In genomic region chr13:99269627-99270252, GRCh38 we compare ENCODE assay signal across 7 cellular contexts. TPM values are rescaled to one million over a fixed set of nuclear protein-coding genes. Genes with fewer than 3 reads are reported as not detected.
DNase-seq lines count a peak whose midpoint lies in the region; ATAC-seq and FAIRE-seq lines count a peak whose summit lies in the region.

No MANE protein-coding gene starts in this region.

- H3K4me1 Mint-ChIP-seq in naive thymus-derived CD8-positive, alpha-beta T cell, result peaks cover 37 to 65% (median 64%) of the 10 kb centered on the region in 4 donors

- no peaks in the 10 kb centered on the region for H3K4me1 ChIP-seq in SJSA1 (replicated peaks)

- no peak overlapping the region for H3K27ac ChIP-seq in SJSA1

- ATAC-seq in GM19395 (IDR thresholded peaks at IDR 0.05; ENCODE audit: unreplicated experiment), result peak; percentile 62
- peak; percentile 83 for ATAC-seq in HG03460 (IDR thresholded peaks at IDR 0.05; ENCODE audit: unreplicated experiment)
- peak; percentile 58 to 78 for ATAC-seq in naive thymus-derived CD8-positive, alpha-beta T cell

- POLR2A ChIA-PET in naive thymus-derived CD8-positive, alpha-beta T cell (lab: Charles Lee), result interaction anchor here (0.5 to 9.0 kb wide), 18 partner anchors 12 to 170 kb away, joined by 3 to 131 read pairs (median 4); partner anchors contain the start of gene UBAC2

- peaks cover 8% of the 10 kb centered on the region; the same call in 1 of the 2 replicates for H3K36me3 ChIP-seq in SJSA1
- peaks cover 4% of the 10 kb centered on the region for H3K36me3 ChIP-seq in MG63

- H3K4me3 Mint-ChIP-seq in naive thymus-derived CD8-positive, alpha-beta T cell, result no peak overlapping the region

- no peaks in the 10 kb centered on the region for H3K27me3 Mint-ChIP-seq in naive thymus-derived CD8-positive, alpha-beta T cell

- H3K27ac Mint-ChIP-seq in naive thymus-derived CD8-positive, alpha-beta T cell, result peak overlapping the region; percentile 9 to 97 (median 78)

- H3K4me3 ChIP-seq in SJSA1, result no peak overlapping the region
- H3K4me3 ChIP-seq in MG63, result no peak overlapping the region

- H3K9me3 Mint-ChIP-seq in naive thymus-derived CD8-positive, alpha-beta T cell, result peaks cover 0 to 6% (median 0%) of the 10 kb centered on the region in 9 donors

- DNase-seq in EL (peak; percentile 48), SJSA1 (ENCODE audit: low read depth in 1 of 2, low spot score in 2 of 2) (peak; percentile 78 to 91), MG63 (no peak)
- DNase-seq in naive thymus-derived CD8-positive, alpha-beta T cell, result peak in 4 of 10 donors; percentile 45 to 67 (median 56)

- H3K27me3 ChIP-seq in SJSA1 (replicated peaks) (no peaks in the 10 kb centered on the region), MG63 (no peaks in the 10 kb centered on the region)

- FAIRE-seq in endometrium (lab: Jason Lieb, UNC), result peak; percentile 81

- H3K9me3 ChIP-seq in SJSA1 (replicated peaks), result peaks cover 8% of the 10 kb centered on the region
- 0 out of 2 replicates have a peak, but pooled peaks cover 2% of the 10 kb centered on the region for H3K9me3 ChIP-seq in MG63

- peaks cover 0 to 40% (median 13%) of the 10 kb centered on the region in 3 donors for H3K36me3 Mint-ChIP-seq in naive thymus-derived CD8-positive, alpha-beta T cell

RNA-seq across cellular contexts. Expression of gene GPR18, which starts 11.6 kb away (rescaled TPM):
- not detected in 2 replicates for total RNA-seq in SJSA1 (2014; rRNA removed; shearing (Covaris generic))
- total RNA-seq in naive thymus-derived CD8-positive, alpha-beta T cell, result 10 to 100 TPM; 31.1 to 31.3 TPM
- 10 to 100 TPM; 22.2 to 37.0 (median 26.1) TPM for polyA plus RNA-seq in naive thymus-derived CD8-positive, alpha-beta T cell
- total RNA-seq in MG63 (2014; rRNA removed; shearing (Covaris generic); ENCODE audit: low replicate concordance), result not detected in 2 replicates

RNA-seq across cellular contexts. Expression of gene GPR183, which starts 37.5 kb away (rescaled TPM):
- total RNA-seq in SJSA1 (2014; rRNA removed; shearing (Covaris generic)), result 49.6 and 49.7 TPM in 2 replicates
- total RNA-seq in naive thymus-derived CD8-positive, alpha-beta T cell, result 10 to 100 TPM in 1 of 2 experiments, 1 to 10 TPM in 1; 8.4 to 10.4 TPM
- polyA plus RNA-seq in naive thymus-derived CD8-positive, alpha-beta T cell, result 10 to 100 TPM in 2 of 3 donors, 1 to 10 TPM in 1; 9.2 to 35.5 (median 13.1) TPM
- not detected in 2 replicates for total RNA-seq in MG63 (2014; rRNA removed; shearing (Covaris generic); ENCODE audit: low replicate concordance)

Comparison
In these comparisons a context has a peak if more than half of its experiments do, and no peak if none do; other contexts are left out.
1. RNA of gene GPR18, which starts 11.6 kb away (total RNA-seq): 31.1 to 31.3 TPM in naive thymus-derived CD8-positive, alpha-beta T cell; not detected in SJSA1 and not detected in MG63; every median in the first group is over 10 times any median in the second.
2. Peak in every context shown above with its lines, with median percentiles within 50 percentile points of each other: ATAC-seq.